8 cellular contexts compared by ENCODE assay signal in genomic region chr12:120688527-120689071, GRCh38. TPM values are rescaled to one million over a fixed set of nuclear protein-coding genes. Genes with fewer than 3 reads are reported as not detected.
A peak's percentile ranks its signal among the peaks of the same experiment; 100 is the strongest.
DNase-seq lines count a peak whose midpoint lies in the region; ATAC-seq and TF ChIP-seq lines count a peak whose summit lies in the region.

No MANE protein-coding gene starts in this region.

- H3K4me1 Mint-ChIP-seq in activated CD4-positive, alpha-beta memory T cell treated with anti-CD3 and anti-CD28 coated beads for 36 hours (ENCODE audit: low read depth): peaks cover 60% of the 10 kb centered on the region
- H3K4me1 Mint-ChIP-seq in stimulated activated effector memory CD8-positive, alpha-beta T cell treated with anti-CD3 and anti-CD28 coated beads, Interleukin-12 subunit alpha, Interleukin-12 subunit beta, amount 100 ng/mL, for 72 hours: peaks cover 59% of the 10 kb centered on the region

- no peak for DNase-seq in AG04450 (ENCODE audit: low read depth, low spot score)
- DNase-seq in HCEC 1CT: peak; percentile 26
- DNase-seq in activated CD4-positive, alpha-beta memory T cell treated with anti-CD3 and anti-CD28 coated beads for 36 hours: no peak
- no peak for DNase-seq in stimulated activated effector memory CD8-positive, alpha-beta T cell treated with anti-CD3 and anti-CD28 coated beads, Interleukin-12 subunit alpha, Interleukin-12 subunit beta, amount 100 ng/mL, for 72 hours (ENCODE audit: low spot score in 2 of 2)
- no peak for DNase-seq in 8988T
- DNase-seq in NCI-H345 treated with DMSO at 0.1 percent for 48 hours (lab: John Stamatoyannopoulos, UW; ENCODE audit: unreplicated experiment): no peak

- peaks cover 5% of the 10 kb centered on the region for H3K36me3 Mint-ChIP-seq in activated CD4-positive, alpha-beta memory T cell treated with anti-CD3 and anti-CD28 coated beads for 36 hours
- H3K36me3 Mint-ChIP-seq in stimulated activated effector memory CD8-positive, alpha-beta T cell treated with anti-CD3 and anti-CD28 coated beads, Interleukin-12 subunit alpha, Interleukin-12 subunit beta, amount 100 ng/mL, for 72 hours: peaks cover 24% of the 10 kb centered on the region

- no peaks in the 10 kb centered on the region for H3K27me3 Mint-ChIP-seq in activated CD4-positive, alpha-beta memory T cell treated with anti-CD3 and anti-CD28 coated beads for 36 hours

- H3K4me1 ChIP-seq in iPS-18a (ENCODE audit: control insufficient read depth, low read depth, low read length): peaks cover 47% of the 10 kb centered on the region

- no peak overlapping the region for H3K27ac Mint-ChIP-seq in activated CD4-positive, alpha-beta memory T cell treated with anti-CD3 and anti-CD28 coated beads for 36 hours
- H3K27ac Mint-ChIP-seq in stimulated activated effector memory CD8-positive, alpha-beta T cell treated with anti-CD3 and anti-CD28 coated beads, Interleukin-12 subunit alpha, Interleukin-12 subunit beta, amount 100 ng/mL, for 72 hours: peak overlapping the region; percentile 89

- CTCF ChIA-PET in AG04450 (lab: Charles Lee): interaction anchor here (1.1 to 3.6 kb wide), 3 partner anchors 41 to 283 kb away, joined by 5 to 26 read pairs (median 6); no protein-coding TSS in a partner anchor
- CTCF ChIA-PET in activated CD4-positive, alpha-beta memory T cell treated with anti-CD3 and anti-CD28 coated beads for 36 hours (lab: Charles Lee): interaction anchor here (1.3 to 7.1 kb wide), 4 partner anchors 23 to 283 kb away, joined by 3 to 44 read pairs (median 8); no protein-coding TSS in a partner anchor

- H3K9me3 ChIP-seq in AG04450 (ENCODE audit: control insufficient read depth, insufficient read depth, low read length) (no peaks in the 10 kb centered on the region; the same call in 1 of the 2 replicates), iPS-18a (ENCODE audit: control insufficient read depth, low read depth, low read length) (no peaks in the 10 kb centered on the region)

- peak overlapping the region; percentile 83 for H3K9ac ChIP-seq in iPS-18a (ENCODE audit: low read length)

- H3K27me3 ChIP-seq in AG04450 (ENCODE audit: control insufficient read depth, insufficient read depth, low read length) (no peaks in the 10 kb centered on the region), iPS-18a (ENCODE audit: control insufficient read depth, insufficient read depth, low read length) (no peaks in the 10 kb centered on the region)

- intact Hi-C loops in activated CD4-positive, alpha-beta memory T cell treated with anti-CD3 and anti-CD28 coated beads for 36 hours (cut with micrococcal nuclease): loop anchor here (5.0 to 10.0 kb wide), 6 partner anchors 39 to 526 kb away; partner anchors contain the start of genes ACADS, P2RX4, RNU4-1 and RNU4-2

- no peak for TF ChIP-seq CTCF in AG04450 (IDR thresholded peaks at IDR 0.05; ENCODE audit: low read depth, low read length)

- H3K36me3 ChIP-seq in iPS-18a (ENCODE audit: control insufficient read depth, low read depth, low read length): no peaks in the 10 kb centered on the region

- H3K9me3 Mint-ChIP-seq in activated CD4-positive, alpha-beta memory T cell treated with anti-CD3 and anti-CD28 coated beads for 36 hours: no peaks in the 10 kb centered on the region
- H3K9me3 Mint-ChIP-seq in stimulated activated effector memory CD8-positive, alpha-beta T cell treated with anti-CD3 and anti-CD28 coated beads, Interleukin-12 subunit alpha, Interleukin-12 subunit beta, amount 100 ng/mL, for 72 hours: no peaks in the 10 kb centered on the region

- peak overlapping the region; percentile 90 for H3K4me3 Mint-ChIP-seq in activated CD4-positive, alpha-beta memory T cell treated with anti-CD3 and anti-CD28 coated beads for 36 hours
- H3K4me3 Mint-ChIP-seq in stimulated activated effector memory CD8-positive, alpha-beta T cell treated with anti-CD3 and anti-CD28 coated beads, Interleukin-12 subunit alpha, Interleukin-12 subunit beta, amount 100 ng/mL, for 72 hours: peak overlapping the region; percentile 89

- ATAC-seq in stimulated activated effector memory CD8-positive, alpha-beta T cell treated with anti-CD3 and anti-CD28 coated beads, Interleukin-12 subunit alpha, Interleukin-12 subunit beta, amount 100 ng/mL, for 72 hours: no peak
- ATAC-seq in GM18520 (IDR thresholded peaks at IDR 0.05; ENCODE audit: unreplicated experiment): no peak

- H3K27ac ChIP-seq in AG04450 (ENCODE audit: low read depth, low read length) (no peak overlapping the region), iPS-18a (ENCODE audit: low read length) (no peak overlapping the region)

- H3K4me3 ChIP-seq in AG04450 (ENCODE audit: low read depth, low read length) (peak overlapping the region; percentile 91), iPS-18a (ENCODE audit: low read length) (peak overlapping the region; percentile 98)

- POLR2A ChIA-PET in AG04450 (lab: Yijun Ruan, JAX): interaction anchor here (1.0 to 2.1 kb wide), 3 partner anchors 22 to 40 kb away, joined by 3 to 6 read pairs (median 4); partner anchors contain the start of genes ACADS and UNC119B
- POLR2A ChIA-PET in activated CD4-positive, alpha-beta memory T cell treated with anti-CD3 and anti-CD28 coated beads for 36 hours (lab: Charles Lee): interaction anchor here (1.4 kb wide), 1 partner anchor 10 kb away, joined by 3 read pairs; no protein-coding TSS in a partner anchor

RNA-seq across cellular contexts. Expression of gene MLEC, which starts 1.6 kb away (rescaled TPM):
- 76.7 and 84.2 TPM in 2 replicates for polyA plus RNA-seq in AG04450 (2011; rRNA removed)
- 82.4 and 110 TPM in 2 replicates for polyA minus RNA-seq in AG04450 (2011; rRNA and poly(A)+ RNA removed)
- total RNA-seq in activated CD4-positive, alpha-beta memory T cell treated with anti-CD3 and anti-CD28 coated beads for 36 hours: 10 to 100 TPM; 92.9 to 93.7 TPM

RNA-seq across cellular contexts. Expression of gene UNC119B, which starts 21.7 kb away (rescaled TPM):
- polyA plus RNA-seq in AG04450 (2011; rRNA removed): 35.7 and 41.9 TPM in 2 replicates
- polyA minus RNA-seq in AG04450 (2011; rRNA and poly(A)+ RNA removed): 28.7 and 33.4 TPM in 2 replicates
- 10 to 100 TPM; 28.2 to 31.3 TPM for total RNA-seq in activated CD4-positive, alpha-beta memory T cell treated with anti-CD3 and anti-CD28 coated beads for 36 hours

RNA-seq across cellular contexts. Expression of gene ACADS, which starts 37.0 kb away (rescaled TPM):
- polyA plus RNA-seq in AG04450 (2011; rRNA removed): 4.0 and 5.5 TPM in 2 replicates
- 1.8 and 2.1 TPM in 2 replicates for polyA minus RNA-seq in AG04450 (2011; rRNA and poly(A)+ RNA removed)
- 10 to 100 TPM; 15.6 to 16.6 TPM for total RNA-seq in activated CD4-positive, alpha-beta memory T cell treated with anti-CD3 and anti-CD28 coated beads for 36 hours

RNA-seq across cellular contexts. Expression of gene CABP1, which starts 48.2 kb away (rescaled TPM):
- 0.09 and 0.27 TPM in 2 replicates for polyA plus RNA-seq in AG04450 (2011; rRNA removed)
- 0.39 TPM in 1 of 2 replicates, not detected in the other for polyA minus RNA-seq in AG04450 (2011; rRNA and poly(A)+ RNA removed)
- under 1 TPM; 0.24 to 0.29 TPM for total RNA-seq in activated CD4-positive, alpha-beta memory T cell treated with anti-CD3 and anti-CD28 coated beads for 36 hours
